ENCODE assay signal across 2 cellular contexts in the genomic region with DNA sequence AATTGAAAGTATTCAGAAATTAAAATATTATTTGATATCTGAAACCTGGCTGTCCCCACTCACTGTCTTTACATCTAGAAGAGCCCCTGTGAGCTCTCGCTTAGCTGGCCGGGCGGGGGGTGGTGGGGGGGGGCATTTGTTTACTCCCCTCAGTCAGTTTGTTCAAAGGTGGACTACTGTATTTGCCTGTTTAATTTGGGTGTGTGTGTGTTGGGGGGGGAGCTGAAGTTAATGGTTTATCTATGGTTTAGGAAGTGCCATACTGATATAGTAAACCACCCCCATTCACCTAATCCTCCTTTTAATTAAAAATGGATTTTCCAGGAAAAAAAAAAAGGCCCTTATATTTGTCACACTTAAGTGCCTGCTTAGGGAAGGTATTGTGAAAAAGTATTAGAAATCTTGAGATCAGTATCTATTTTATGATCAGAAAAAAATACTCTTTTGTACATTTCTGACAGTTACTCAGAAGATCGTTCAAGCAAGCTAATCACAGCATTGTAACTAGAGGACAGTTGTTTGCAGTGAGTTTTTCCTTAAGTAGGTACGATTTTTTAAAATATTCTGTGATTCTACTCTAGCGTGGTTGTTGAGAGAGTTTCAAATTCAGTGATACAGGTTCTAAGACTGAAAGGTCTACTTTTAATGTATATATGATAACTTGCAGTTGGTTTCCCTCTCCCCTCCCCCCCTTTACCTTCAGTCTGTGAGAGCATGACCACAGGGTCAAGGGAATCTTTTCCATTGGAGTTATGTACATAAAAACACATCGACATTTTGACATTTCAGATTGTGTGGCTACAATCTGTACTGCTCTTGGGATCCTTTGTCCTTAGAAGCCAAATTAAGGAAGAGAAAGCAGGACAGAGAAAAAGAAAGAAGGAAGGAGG.
TF ChIP-seq lines count a peak whose summit lies in the region.

No MANE protein-coding gene starts in this region.

TF ChIP-seq in SK-N-SH, 30 proteins besides CTCF, POLR2A, EP300 and RAD21 (continued from another document):
- TF ChIP-seq, protein P1, sequence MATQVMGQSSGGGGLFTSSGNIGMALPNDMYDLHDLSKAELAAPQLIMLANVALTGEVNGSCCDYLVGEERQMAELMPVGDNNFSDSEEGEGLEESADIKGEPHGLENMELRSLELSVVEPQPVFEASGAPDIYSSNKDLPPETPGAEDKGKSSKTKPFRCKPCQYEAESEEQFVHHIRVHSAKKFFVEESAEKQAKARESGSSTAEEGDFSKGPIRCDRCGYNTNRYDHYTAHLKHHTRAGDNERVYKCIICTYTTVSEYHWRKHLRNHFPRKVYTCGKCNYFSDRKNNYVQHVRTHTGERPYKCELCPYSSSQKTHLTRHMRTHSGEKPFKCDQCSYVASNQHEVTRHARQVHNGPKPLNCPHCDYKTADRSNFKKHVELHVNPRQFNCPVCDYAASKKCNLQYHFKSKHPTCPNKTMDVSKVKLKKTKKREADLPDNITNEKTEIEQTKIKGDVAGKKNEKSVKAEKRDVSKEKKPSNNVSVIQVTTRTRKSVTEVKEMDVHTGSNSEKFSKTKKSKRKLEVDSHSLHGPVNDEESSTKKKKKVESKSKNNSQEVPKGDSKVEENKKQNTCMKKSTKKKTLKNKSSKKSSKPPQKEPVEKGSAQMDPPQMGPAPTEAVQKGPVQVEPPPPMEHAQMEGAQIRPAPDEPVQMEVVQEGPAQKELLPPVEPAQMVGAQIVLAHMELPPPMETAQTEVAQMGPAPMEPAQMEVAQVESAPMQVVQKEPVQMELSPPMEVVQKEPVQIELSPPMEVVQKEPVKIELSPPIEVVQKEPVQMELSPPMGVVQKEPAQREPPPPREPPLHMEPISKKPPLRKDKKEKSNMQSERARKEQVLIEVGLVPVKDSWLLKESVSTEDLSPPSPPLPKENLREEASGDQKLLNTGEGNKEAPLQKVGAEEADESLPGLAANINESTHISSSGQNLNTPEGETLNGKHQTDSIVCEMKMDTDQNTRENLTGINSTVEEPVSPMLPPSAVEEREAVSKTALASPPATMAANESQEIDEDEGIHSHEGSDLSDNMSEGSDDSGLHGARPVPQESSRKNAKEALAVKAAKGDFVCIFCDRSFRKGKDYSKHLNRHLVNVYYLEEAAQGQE (IDR thresholded peaks at IDR 0.05; ENCODE audit: low read depth, low read length), result no peak
- TF ChIP-seq, protein P2, sequence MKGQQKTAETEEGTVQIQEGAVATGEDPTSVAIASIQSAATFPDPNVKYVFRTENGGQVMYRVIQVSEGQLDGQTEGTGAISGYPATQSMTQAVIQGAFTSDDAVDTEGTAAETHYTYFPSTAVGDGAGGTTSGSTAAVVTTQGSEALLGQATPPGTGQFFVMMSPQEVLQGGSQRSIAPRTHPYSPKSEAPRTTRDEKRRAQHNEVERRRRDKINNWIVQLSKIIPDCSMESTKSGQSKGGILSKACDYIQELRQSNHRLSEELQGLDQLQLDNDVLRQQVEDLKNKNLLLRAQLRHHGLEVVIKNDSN (IDR thresholded peaks at IDR 0.05; ENCODE audit: borderline replicate concordance, low read depth), result no peak
- no peak for TF ChIP-seq TCF12 (IDR thresholded peaks at IDR 0.05)
- no peak for TF ChIP-seq GATA2 (CRISPR knock-in tag; IDR thresholded peaks at IDR 0.05)
- no peak for TF ChIP-seq FOXJ3 (CRISPR knock-in tag; IDR thresholded peaks at IDR 0.05)
- TF ChIP-seq TEAD4 (IDR thresholded peaks at IDR 0.05; ENCODE audit: borderline replicate concordance, insufficient read depth), result no peak
- TF ChIP-seq EZH2phosphoT487 (IDR thresholded peaks at IDR 0.05; ENCODE audit: borderline replicate concordance, low read depth), result no peak
- TF ChIP-seq, protein P3, sequence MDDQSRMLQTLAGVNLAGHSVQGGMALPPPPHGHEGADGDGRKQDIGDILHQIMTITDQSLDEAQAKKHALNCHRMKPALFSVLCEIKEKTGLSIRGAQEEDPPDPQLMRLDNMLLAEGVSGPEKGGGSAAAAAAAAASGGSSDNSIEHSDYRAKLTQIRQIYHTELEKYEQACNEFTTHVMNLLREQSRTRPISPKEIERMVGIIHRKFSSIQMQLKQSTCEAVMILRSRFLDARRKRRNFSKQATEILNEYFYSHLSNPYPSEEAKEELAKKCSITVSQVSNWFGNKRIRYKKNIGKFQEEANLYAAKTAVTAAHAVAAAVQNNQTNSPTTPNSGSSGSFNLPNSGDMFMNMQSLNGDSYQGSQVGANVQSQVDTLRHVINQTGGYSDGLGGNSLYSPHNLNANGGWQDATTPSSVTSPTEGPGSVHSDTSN (IDR thresholded peaks at IDR 0.05), result no peak
- TF ChIP-seq JUND (IDR thresholded peaks at IDR 0.05), result no peak
- no peak for TF ChIP-seq GABPA (IDR thresholded peaks at IDR 0.05; ENCODE audit: low read depth)
- no peak for TF ChIP-seq NRF1 (IDR thresholded peaks at IDR 0.05; ENCODE audit: low read depth, low read length)
- no peak for TF ChIP-seq RCOR1 (IDR thresholded peaks at IDR 0.05; ENCODE audit: low read length)
- no peak for TF ChIP-seq RXRA (IDR thresholded peaks at IDR 0.05; ENCODE audit: borderline replicate concordance, low read depth)

TF ChIP-seq in SK-N-SH treated with all-trans-retinoic acid at 6 μM for 48 hours, 23 proteins besides CTCF, POLR2A, EP300 and RAD21 (continued from another document):
- TF ChIP-seq PPARA (CRISPR knock-in tag; IDR thresholded peaks at IDR 0.05; ENCODE audit: borderline replicate concordance), result no peak
- TF ChIP-seq ZFP30 (CRISPR knock-in tag; IDR thresholded peaks at IDR 0.05), result no peak
- TF ChIP-seq CSDC2 (CRISPR knock-in tag; IDR thresholded peaks at IDR 0.05), result no peak
- no peak for TF ChIP-seq ZC3H10 (CRISPR knock-in tag; IDR thresholded peaks at IDR 0.05)
- no peak for TF ChIP-seq ZNF8 (CRISPR knock-in tag; IDR thresholded peaks at IDR 0.05)
- TF ChIP-seq, protein P4, sequence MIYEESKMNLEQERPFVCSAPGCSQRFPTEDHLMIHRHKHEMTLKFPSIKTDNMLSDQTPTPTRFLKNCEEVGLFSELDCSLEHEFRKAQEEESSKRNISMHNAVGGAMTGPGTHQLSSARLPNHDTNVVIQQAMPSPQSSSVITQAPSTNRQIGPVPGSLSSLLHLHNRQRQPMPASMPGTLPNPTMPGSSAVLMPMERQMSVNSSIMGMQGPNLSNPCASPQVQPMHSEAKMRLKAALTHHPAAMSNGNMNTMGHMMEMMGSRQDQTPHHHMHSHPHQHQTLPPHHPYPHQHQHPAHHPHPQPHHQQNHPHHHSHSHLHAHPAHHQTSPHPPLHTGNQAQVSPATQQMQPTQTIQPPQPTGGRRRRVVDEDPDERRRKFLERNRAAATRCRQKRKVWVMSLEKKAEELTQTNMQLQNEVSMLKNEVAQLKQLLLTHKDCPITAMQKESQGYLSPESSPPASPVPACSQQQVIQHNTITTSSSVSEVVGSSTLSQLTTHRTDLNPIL (CRISPR knock-in tag; IDR thresholded peaks at IDR 0.05; ENCODE audit: low read depth), result no peak
- TF ChIP-seq BACH2 (CRISPR knock-in tag; IDR thresholded peaks at IDR 0.05; ENCODE audit: borderline replicate concordance), result no peak
- no peak for TF ChIP-seq TOX (CRISPR knock-in tag; IDR thresholded peaks at IDR 0.05; ENCODE audit: borderline replicate concordance)
- no peak for TF ChIP-seq TCF4 (CRISPR knock-in tag; IDR thresholded peaks at IDR 0.05; ENCODE audit: borderline replicate concordance)
- no peak for TF ChIP-seq ISL1 (CRISPR knock-in tag; IDR thresholded peaks at IDR 0.05)
- TF ChIP-seq ZFP3 (CRISPR knock-in tag; IDR thresholded peaks at IDR 0.05), result no peak
- TF ChIP-seq, protein P5, sequence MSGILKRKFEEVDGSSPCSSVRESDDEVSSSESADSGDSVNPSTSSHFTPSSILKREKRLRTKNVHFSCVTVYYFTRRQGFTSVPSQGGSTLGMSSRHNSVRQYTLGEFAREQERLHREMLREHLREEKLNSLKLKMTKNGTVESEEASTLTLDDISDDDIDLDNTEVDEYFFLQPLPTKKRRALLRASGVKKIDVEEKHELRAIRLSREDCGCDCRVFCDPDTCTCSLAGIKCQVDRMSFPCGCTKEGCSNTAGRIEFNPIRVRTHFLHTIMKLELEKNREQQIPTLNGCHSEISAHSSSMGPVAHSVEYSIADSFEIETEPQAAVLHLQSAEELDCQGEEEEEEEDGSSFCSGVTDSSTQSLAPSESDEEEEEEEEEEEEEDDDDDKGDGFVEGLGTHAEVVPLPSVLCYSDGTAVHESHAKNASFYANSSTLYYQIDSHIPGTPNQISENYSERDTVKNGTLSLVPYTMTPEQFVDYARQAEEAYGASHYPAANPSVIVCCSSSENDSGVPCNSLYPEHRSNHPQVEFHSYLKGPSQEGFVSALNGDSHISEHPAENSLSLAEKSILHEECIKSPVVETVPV (CRISPR knock-in tag; IDR thresholded peaks at IDR 0.05), result no peak
- no peak for TF ChIP-seq ESRRG (CRISPR knock-in tag; IDR thresholded peaks at IDR 0.05)
- TF ChIP-seq GLIS3 (CRISPR knock-in tag; IDR thresholded peaks at IDR 0.05), result no peak
- no peak for TF ChIP-seq ZNF565 (CRISPR knock-in tag; conservative IDR thresholded peaks at IDR 0.05; ENCODE audit: low read depth)
TF ChIP-seq in SK-N-SH treated with all-trans-retinoic acid at 6 μM for 48 hours: peak in this region for 0.
